Comparison of ENCODE assay signal across 12 cellular contexts in genomic region chr5:55634204-55634785, GRCh38.
DNase-seq lines count a peak whose midpoint lies in the region; ATAC-seq and TF ChIP-seq lines count a peak whose summit lies in the region.
"Had no signal": no experiment of that assay in that cellular context is flagged by ENCODE, and none has a peak within 500 bp of the region (broad histone marks: within the 10 kb centered on the region; RNA-seq: fewer than 3 reads in every experiment).

No MANE protein-coding gene starts in this region.

- no peaks in the 10 kb centered on the region for H4K20me1 ChIP-seq in GM23248 (ENCODE audit: insufficient read depth)

- peak overlapping the region; percentile 46 for H3K27ac ChIP-seq in GM23248
- H3K27ac ChIP-seq in skin epidermis: peak overlapping the region in 11 of 21 experiments; percentile 10 to 59 (median 48)

- peak overlapping the region; percentile 7; the same call in 1 of the 2 replicates for H3K9ac ChIP-seq in GM23248

- H2AFZ ChIP-seq in GM23248: no peak overlapping the region

- no peaks in the 10 kb centered on the region for H3K9me3 ChIP-seq in GM23248 (ENCODE audit: low read depth)

- no peaks in the 10 kb centered on the region for H3K36me3 ChIP-seq in GM23248 (ENCODE audit: low read depth)

- H3K4me3 ChIP-seq in GM23248: peak overlapping the region; percentile 30
- H3K4me3 ChIP-seq in fibroblast of the aortic adventitia (ENCODE audit: low read depth, low read length): peak overlapping the region; percentile 4
- no peak overlapping the region for H3K4me3 ChIP-seq in skin epidermis
- H3K4me3 ChIP-seq: lung had no signal

- in situ Hi-C loops in GM23248 (cut with MboI): no loop called here

- H3K79me2 ChIP-seq in GM23248 (ENCODE audit: insufficient read depth): no peaks in the 10 kb centered on the region

- H3K4me2 ChIP-seq in GM23248 (ENCODE audit: unreplicated experiment): peak overlapping the region; percentile 57

- peaks cover 36% of the 10 kb centered on the region for H3K4me1 ChIP-seq in GM23248 (ENCODE audit: insufficient read depth)

- no peaks in the 10 kb centered on the region for H3K9me2 ChIP-seq in GM23248 (ENCODE audit: insufficient read depth)

- peaks cover 12% of the 10 kb centered on the region; the same call in 1 of the 2 replicates for H3F3A ChIP-seq in GM23248 (ENCODE audit: insufficient read depth)

- ATAC-seq in SK-N-SH treated with all-trans-retinoic acid at 6 μM for 48 hours: no peak
- no peak for ATAC-seq in GM21576 (IDR thresholded peaks at IDR 0.05; ENCODE audit: unreplicated experiment)
- no peak for ATAC-seq in GM18861 (IDR thresholded peaks at IDR 0.05; ENCODE audit: unreplicated experiment)
- ATAC-seq: Panc1 had no signal

- peak; percentile 74 for DNase-seq in GM23248
- DNase-seq in fibroblast of the aortic adventitia (ENCODE audit: low read depth): peak; percentile 97
- DNase-seq in NCI-H128 (lab: John Stamatoyannopoulos, UW; ENCODE audit: unreplicated experiment): no peak
- no peak for DNase-seq in NCI-H2196 (lab: John Stamatoyannopoulos, UW; ENCODE audit: unreplicated experiment)
- DNase-seq: activated CD8-positive, alpha-beta memory T cell treated with anti-CD3 and anti-CD28 coated beads for 24 hours; stimulated activated CD4-positive, alpha-beta T cell treated with anti-CD3 and anti-CD28 coated beads, Interleukin-4, amount 100 ng/mL, for 24 hours had no signal

- 87 to 91% methylated on average over 1 of the region's 1 CpG for WGBS in GM23248 (ENCODE audit: low coverage in 1 of 2, low lambda C conversion rate in 2 of 2, missing lambda C conversion rate in 2 of 2), 2 experiments

- TF ChIP-seq CTCF in fibroblast of the aortic adventitia (IDR thresholded peaks at IDR 0.05; ENCODE audit: insufficient read depth, low read length): no peak

- H3K27me3 ChIP-seq in GM23248 (replicated peaks; ENCODE audit: insufficient read depth): no peaks in the 10 kb centered on the region

TF ChIP-seq in SK-N-SH treated with all-trans-retinoic acid at 6 μM for 48 hours, 23 proteins besides CTCF, POLR2A, EP300 and RAD21:
- TF ChIP-seq ISL1 (CRISPR knock-in tag; IDR thresholded peaks at IDR 0.05) (peak; percentile 14; the same call in 1 of the 2 replicates), ESRRG (CRISPR knock-in tag; IDR thresholded peaks at IDR 0.05) (no peak), ARNTL (CRISPR knock-in tag; IDR thresholded peaks at IDR 0.05; ENCODE audit: borderline replicate concordance, low read depth) (no peak), CSRNP3 (CRISPR knock-in tag; IDR thresholded peaks at IDR 0.05) (no peak), OSR1 (CRISPR knock-in tag; IDR thresholded peaks at IDR 0.05) (no peak), CSDC2 (CRISPR knock-in tag; IDR thresholded peaks at IDR 0.05) (no peak)

Comparison
In these comparisons a context has a peak if more than half of its experiments do, and no peak if none do; other contexts are left out.
1. DNase-seq: peak in GM23248 (single experiment) and fibroblast of the aortic adventitia (single experiment); none in NCI-H128 (single experiment) and NCI-H2196 (single experiment).
2. H3K4me3 ChIP-seq: peak in GM23248 (single experiment) and fibroblast of the aortic adventitia (single experiment); none in skin epidermis (0 of 7).